Comparison of ENCODE assay signal across 14 cellular contexts in the genomic region with DNA sequence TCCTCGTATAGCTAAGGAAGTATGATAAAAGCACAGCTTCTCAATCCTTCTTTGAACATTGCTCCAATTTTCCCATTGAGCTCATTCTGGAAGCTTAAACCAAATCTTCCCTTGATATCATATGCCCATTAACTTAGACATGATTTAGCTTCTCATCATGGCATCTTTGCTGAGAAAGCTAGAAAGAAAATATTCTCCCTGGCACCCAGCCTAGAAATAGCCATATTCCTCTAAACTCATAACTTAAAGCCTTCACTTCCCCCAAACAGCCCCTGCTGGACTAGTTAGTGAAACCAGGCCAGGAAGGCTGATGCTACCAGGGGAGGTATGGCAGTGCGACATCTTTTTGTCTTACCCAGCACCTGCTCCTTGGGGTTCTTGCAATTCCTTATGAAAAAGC. TPM values are rescaled to one million over a fixed set of nuclear protein-coding genes. Genes with fewer than 3 reads are reported as not detected.
A peak's percentile ranks its signal among the peaks of the same experiment; 100 is the strongest.
DNase-seq lines count a peak whose midpoint lies in the region; ATAC-seq and TF ChIP-seq lines count a peak whose summit lies in the region.
"Had no signal": no experiment of that assay in that cellular context is flagged by ENCODE, and none has a peak within 500 bp of the region (broad histone marks: within the 10 kb centered on the region; RNA-seq: fewer than 3 reads in every experiment).

No MANE protein-coding gene starts in this region.

- H3K79me2 ChIP-seq in parathyroid adenoma: peaks cover 67% of the 10 kb centered on the region

- peak overlapping the region; percentile 45 for H3K27ac Mint-ChIP-seq in activated CD4-positive, alpha-beta T cell treated with anti-CD3 and anti-CD28 coated beads, Interleukin-2, amount 10 ng/mL, durations not matched to agents 24 days and 14 days
- H3K27ac Mint-ChIP-seq in T-cell (peak overlapping the region; percentile 92 to 96), chondrocyte (ENCODE audit: unreplicated experiment) (peak overlapping the region; percentile 46)

- intact Hi-C loops in activated CD4-positive, alpha-beta T cell treated with anti-CD3 and anti-CD28 coated beads, Interleukin-2, amount 10 ng/mL, durations not matched to agents 24 days and 14 days (cut with micrococcal nuclease): no loop called here
- intact Hi-C loops in body of pancreas (cut with DNase I): no loop called here

- peak overlapping the region; percentile 89 for H3K4me2 ChIP-seq in parathyroid adenoma (ENCODE audit: low read length)
- H3K4me2 ChIP-seq: A549 had no signal

- peaks cover 49% of the 10 kb centered on the region for H3K36me3 Mint-ChIP-seq in activated CD4-positive, alpha-beta T cell treated with anti-CD3 and anti-CD28 coated beads, Interleukin-2, amount 10 ng/mL, durations not matched to agents 24 days and 14 days (ENCODE audit: low read depth)
- peaks cover 38% of the 10 kb centered on the region for H3K36me3 Mint-ChIP-seq in T-cell
- H3K36me3 Mint-ChIP-seq in chondrocyte (ENCODE audit: low read depth): peaks cover 4% of the 10 kb centered on the region

- ATAC-seq in T-cell (replicated peaks in 1 of 4) (no peak), body of pancreas (no peak), HG03280 (IDR thresholded peaks at IDR 0.05; ENCODE audit: unreplicated experiment) (no peak)
- ATAC-seq: A549, HepG2 had no signal

- H3K27ac ChIP-seq in parathyroid adenoma (peak overlapping the region; percentile 99), body of pancreas (no peak overlapping the region)
- H3K27ac ChIP-seq: A549, right atrium auricular region had no signal

- no peak for TF ChIP-seq POLR2A in body of pancreas (IDR thresholded peaks at IDR 0.05)

- CTCF ChIA-PET in T-cell (lab: Charles Lee): interaction anchor here in 1 of 2 donors (0.5 to 2.3 kb wide), 7 partner anchors 11 to 785 kb away, joined by 3 to 12 read pairs (median 3); no protein-coding TSS in a partner anchor

- no peak overlapping the region for H3K9ac ChIP-seq in parathyroid adenoma

- no peaks in the 10 kb centered on the region for H3K27me3 Mint-ChIP-seq in activated CD4-positive, alpha-beta T cell treated with anti-CD3 and anti-CD28 coated beads, Interleukin-2, amount 10 ng/mL, durations not matched to agents 24 days and 14 days
- no peaks in the 10 kb centered on the region for H3K27me3 Mint-ChIP-seq in T-cell
- H3K27me3 Mint-ChIP-seq in chondrocyte (ENCODE audit: low read depth): no peaks in the 10 kb centered on the region

- no peaks in the 10 kb centered on the region for H3K9me3 Mint-ChIP-seq in activated CD4-positive, alpha-beta T cell treated with anti-CD3 and anti-CD28 coated beads, Interleukin-2, amount 10 ng/mL, durations not matched to agents 24 days and 14 days
- H3K9me3 Mint-ChIP-seq in T-cell: no peaks in the 10 kb centered on the region
- H3K9me3 Mint-ChIP-seq in chondrocyte (ENCODE audit: low read depth): no peaks in the 10 kb centered on the region

- H3K9me3 ChIP-seq in parathyroid adenoma (ENCODE audit: control insufficient read depth, low read length) (no peaks in the 10 kb centered on the region), body of pancreas (no peaks in the 10 kb centered on the region)
- H3K9me3 ChIP-seq: A549, right atrium auricular region had no signal

- peaks cover 53% of the 10 kb centered on the region for H3K4me1 Mint-ChIP-seq in activated CD4-positive, alpha-beta T cell treated with anti-CD3 and anti-CD28 coated beads, Interleukin-2, amount 10 ng/mL, durations not matched to agents 24 days and 14 days
- H3K4me1 Mint-ChIP-seq in T-cell (peaks cover 63 to 73% (median 70%) of the 10 kb centered on the region in 3 donors), chondrocyte (ENCODE audit: low read depth) (peaks cover 58% of the 10 kb centered on the region)

- no peaks in the 10 kb centered on the region for H3K27me3 ChIP-seq in parathyroid adenoma (ENCODE audit: control insufficient read depth, insufficient read depth, low read length)
- H3K27me3 ChIP-seq in body of pancreas: no peaks in the 10 kb centered on the region
- H3K27me3 ChIP-seq: right atrium auricular region had no signal

- H3K4me3 ChIP-seq in parathyroid adenoma (ENCODE audit: low read depth, low read length): peak overlapping the region; percentile 98
- no peak overlapping the region for H3K4me3 ChIP-seq in body of pancreas
- H3K4me3 ChIP-seq: A549, right atrium auricular region had no signal

- POLR2A ChIA-PET in T-cell (lab: Charles Lee): interaction anchor here in 1 of 2 donors (0.5 to 0.6 kb wide), 2 partner anchors 9 to 82 kb away, joined by 6 read pairs; no protein-coding TSS in a partner anchor

- peak overlapping the region; percentile 86 for H3K4me3 Mint-ChIP-seq in activated CD4-positive, alpha-beta T cell treated with anti-CD3 and anti-CD28 coated beads, Interleukin-2, amount 10 ng/mL, durations not matched to agents 24 days and 14 days
- H3K4me3 Mint-ChIP-seq in T-cell (peak overlapping the region; percentile 92 to 96 (median 96)), chondrocyte (ENCODE audit: unreplicated experiment) (peak overlapping the region; percentile 13)

- H3K36me3 ChIP-seq in parathyroid adenoma (ENCODE audit: control insufficient read depth, insufficient read depth, low read length): no peaks in the 10 kb centered on the region
- no peaks in the 10 kb centered on the region for H3K36me3 ChIP-seq in body of pancreas (replicated peaks in 1 of 2; ENCODE audit: insufficient read depth in 1 of 2, low read depth in 2 of 2)
- H3K36me3 ChIP-seq: right atrium auricular region had no signal

- H2AFZ ChIP-seq in parathyroid adenoma: no peak overlapping the region

- no peak for DNase-seq in activated CD4-positive, alpha-beta T cell treated with anti-CD3 and anti-CD28 coated beads, Interleukin-2, amount 10 ng/mL, durations not matched to agents 24 days and 14 days
- no peak for DNase-seq in activated CD4-positive, alpha-beta T cell treated with anti-CD3 and anti-CD28 coated beads for 1 hour
- DNase-seq in T-cell (no peak), chondrocyte (ENCODE audit: low spot score) (no peak), SIG-M5 treated with dmso at 0.1 percent for 504 hours (lab: John Stamatoyannopoulos, UW; ENCODE audit: unreplicated experiment) (no peak), body of pancreas (no peak)
- DNase-seq: NCI-H1092 treated with DMSO at 0.1 percent for 48 hours; Right ventricle myocardium superior; stimulated activated CD4-positive, alpha-beta T cell treated with anti-CD3 and anti-CD28 coated beads, Interleukin-4, amount 100 ng/mL, for 1 hour had no signal

- WGBS in body of pancreas, 2 donors: 77 to 84% methylated on average over 2 of the region's 2 CpGs

- peaks cover 7% of the 10 kb centered on the region for H3K4me1 ChIP-seq in parathyroid adenoma
- peaks cover 27% of the 10 kb centered on the region for H3K4me1 ChIP-seq in body of pancreas

- TF ChIP-seq CTCF in chondrocyte (IDR thresholded peaks at IDR 0.05) (no peak), parathyroid adenoma (IDR thresholded peaks at IDR 0.05) (no peak), body of pancreas (IDR thresholded peaks at IDR 0.05) (no peak)

RNA-seq across cellular contexts. Expression of gene AAK1, which starts 4.3 kb away (rescaled TPM):
- 81.7 and 86.0 TPM in 2 replicates for total RNA-seq in activated CD4-positive, alpha-beta T cell treated with anti-CD3 and anti-CD28 coated beads, Interleukin-2, amount 10 ng/mL, durations not matched to agents 24 days and 14 days
- total RNA-seq in T-cell: 100 to 1,000 TPM; 170 to 283 (median 177) TPM
- total RNA-seq in chondrocyte: 78.5 to 97.5 TPM (median 97.2 TPM) in 3 replicates
- total RNA-seq in body of pancreas: 10 to 100 TPM; 44.6 to 60.0 TPM

Comparison
In these comparisons a context has a peak if more than half of its experiments do, and no peak if none do; other contexts are left out.
1. H3K4me3 Mint-ChIP-seq: peak in every context shown above with its lines; median percentile 96 in T-cell; 86 in activated CD4-positive, alpha-beta T cell treated with anti-CD3 and anti-CD28 coated beads, Interleukin-2, amount 10 ng/mL, durations not matched to agents 24 days and 14 days; 13 in chondrocyte.